ENCODE assay signal across 8 cellular contexts in genomic region chr21:23853796-23854379, GRCh38.
DNase-seq lines count a peak whose midpoint lies in the region; ATAC-seq and TF ChIP-seq lines count a peak whose summit lies in the region.

No MANE protein-coding gene starts in this region.

- TF ChIP-seq POLR2A in esophagus muscularis mucosa (IDR thresholded peaks at IDR 0.05; ENCODE audit: low read depth): no peak

- CTCF ChIA-PET in PC-9 (lab: Charles Lee): no interaction called here

- no peak for DNase-seq in heart right ventricle
- DNase-seq in right atrium auricular region (ENCODE audit: low spot score): no peak
- no peak for DNase-seq in PC-9
- no peak for DNase-seq in esophagus muscularis mucosa (ENCODE audit: extremely low spot score)
- DNase-seq in left colon: no peak
- no peak for DNase-seq in activated CD4-positive, CD25-positive, alpha-beta regulatory T cell treated with anti-CD3 and anti-CD28 coated beads, Interleukin-2, amount 50 U/mL, for 72 hours

- TF ChIP-seq CTCF in heart right ventricle (IDR thresholded peaks at IDR 0.05) (peak in 7 of 9 donors; percentile 24 to 60 (median 48)), right atrium auricular region (IDR thresholded peaks at IDR 0.05) (peak in 1 of 2 donors; percentile 62), PC-9 (conservative IDR thresholded peaks at IDR 0.05) (peak; percentile 39; the same call in 1 of the 2 replicates), esophagus muscularis mucosa (IDR thresholded peaks at IDR 0.05) (peak; percentile 20 to 52 (median 34))

- no peaks in the 10 kb centered on the region for H3K9me3 ChIP-seq in heart right ventricle
- no peaks in the 10 kb centered on the region for H3K9me3 ChIP-seq in right atrium auricular region
- H3K9me3 ChIP-seq in PC-9 (ENCODE audit: insufficient read depth, low read depth): no peaks in the 10 kb centered on the region
- H3K9me3 ChIP-seq in esophagus muscularis mucosa: no peaks in the 10 kb centered on the region

- H3K36me3 Mint-ChIP-seq in stimulated activated memory B cell treated with anti-CD40 and anti-IgM and Interleukin-4, amounts not matched to agents 10 μg/mL and 1 μg/mL and 100 μg/mL, for 72 hours: no peaks in the 10 kb centered on the region

- H4K20me1 ChIP-seq in PC-9 (ENCODE audit: insufficient read depth): no peaks in the 10 kb centered on the region

- TF ChIP-seq EP300 in esophagus muscularis mucosa (IDR thresholded peaks at IDR 0.05): no peak

- H3K27me3 ChIP-seq in heart right ventricle: peaks cover 0 to 17% (median 0%) of the 10 kb centered on the region in 7 donors
- no peaks in the 10 kb centered on the region for H3K27me3 ChIP-seq in right atrium auricular region
- no peaks in the 10 kb centered on the region for H3K27me3 ChIP-seq in PC-9 (ENCODE audit: insufficient read depth, low read depth)
- H3K27me3 ChIP-seq in esophagus muscularis mucosa: peaks cover 0 to 13% (median 0%) of the 10 kb centered on the region in 4 donors

- H3K4me3 ChIP-seq in heart right ventricle (no peak overlapping the region), right atrium auricular region (no peak overlapping the region), PC-9 (no peak overlapping the region), esophagus muscularis mucosa (no peak overlapping the region)

- ATAC-seq in heart right ventricle: no peak
- ATAC-seq in HG03342 (IDR thresholded peaks at IDR 0.05; ENCODE audit: unreplicated experiment): peak; percentile 65
- peak; percentile 79 for ATAC-seq in stimulated activated memory B cell treated with anti-CD40 and anti-IgM and Interleukin-4, amounts not matched to agents 10 μg/mL and 1 μg/mL and 100 μg/mL, for 72 hours
- no peak for ATAC-seq in left colon

- BruUV-seq in PC-9 (replicated peaks; lab: Mats Ljungman, UMichigan): no TSS peak

- WGBS in heart right ventricle, 2 donors: 12 to 16% methylated on average over 1 of the region's 1 CpG
- WGBS in esophagus muscularis mucosa: 23% methylated on average over 1 of the region's 1 CpG

- H3K4me3 Mint-ChIP-seq in stimulated activated memory B cell treated with anti-CD40 and anti-IgM and Interleukin-4, amounts not matched to agents 10 μg/mL and 1 μg/mL and 100 μg/mL, for 72 hours: no peak overlapping the region

- H3K36me3 ChIP-seq in heart right ventricle (no peaks in the 10 kb centered on the region), right atrium auricular region (no peaks in the 10 kb centered on the region), PC-9 (ENCODE audit: low read depth) (no peaks in the 10 kb centered on the region), esophagus muscularis mucosa (no peaks in the 10 kb centered on the region)

- intact Hi-C loops in heart right ventricle (cut with DNase I): loop anchor here in 3 of 10 donors (10.0 kb wide), 2 partner anchors 661 to 1181 kb away; no protein-coding TSS in a partner anchor
- intact Hi-C loops in PC-9 (cut with micrococcal nuclease; ENCODE audit: unreplicated experiment): loop anchor here (10.0 kb wide), 1 partner anchor 661 kb away; no protein-coding TSS in a partner anchor
- intact Hi-C loops in esophagus muscularis mucosa (cut with DNase I): no loop called here
- intact Hi-C loops in left colon (cut with DNase I, micrococcal nuclease): no loop called here

- H3K9me3 Mint-ChIP-seq in stimulated activated memory B cell treated with anti-CD40 and anti-IgM and Interleukin-4, amounts not matched to agents 10 μg/mL and 1 μg/mL and 100 μg/mL, for 72 hours: no peaks in the 10 kb centered on the region

- no peaks in the 10 kb centered on the region for H3K9me2 ChIP-seq in PC-9 (ENCODE audit: insufficient read depth)

- H3K4me1 Mint-ChIP-seq in stimulated activated memory B cell treated with anti-CD40 and anti-IgM and Interleukin-4, amounts not matched to agents 10 μg/mL and 1 μg/mL and 100 μg/mL, for 72 hours: peaks cover 7% of the 10 kb centered on the region

- H3K4me1 ChIP-seq in heart right ventricle (no peaks in the 10 kb centered on the region), right atrium auricular region (no peaks in the 10 kb centered on the region), PC-9 (replicated peaks; ENCODE audit: insufficient read depth) (no peaks in the 10 kb centered on the region), esophagus muscularis mucosa (no peaks in the 10 kb centered on the region)

- no peak overlapping the region for H3K4me2 ChIP-seq in PC-9

- H3F3A ChIP-seq in PC-9 (ENCODE audit: insufficient read depth, low read depth): no peaks in the 10 kb centered on the region

- no peak overlapping the region for H2AFZ ChIP-seq in PC-9

- H3K79me2 ChIP-seq in PC-9 (ENCODE audit: low read depth): no peaks in the 10 kb centered on the region

- H3K27me3 Mint-ChIP-seq in stimulated activated memory B cell treated with anti-CD40 and anti-IgM and Interleukin-4, amounts not matched to agents 10 μg/mL and 1 μg/mL and 100 μg/mL, for 72 hours: no peaks in the 10 kb centered on the region

- H3K27ac ChIP-seq in heart right ventricle (no peak overlapping the region), right atrium auricular region (no peak overlapping the region), PC-9 (no peak overlapping the region), esophagus muscularis mucosa (replicated peaks in 1 of 4) (no peak overlapping the region)

- POLR2A ChIA-PET in PC-9 (lab: Charles Lee; ENCODE audit: unreplicated experiment): no interaction called here

- no peak overlapping the region for H3K27ac Mint-ChIP-seq in stimulated activated memory B cell treated with anti-CD40 and anti-IgM and Interleukin-4, amounts not matched to agents 10 μg/mL and 1 μg/mL and 100 μg/mL, for 72 hours

Comparison
In these comparisons a context has a peak if more than half of its experiments do, and no peak if none do; other contexts are left out.
1. ATAC-seq: peak in HG03342 (single experiment) and stimulated activated memory B cell treated with anti-CD40 and anti-IgM and Interleukin-4, amounts not matched to agents 10 μg/mL and 1 μg/mL and 100 μg/mL, for 72 hours (single experiment); none in heart right ventricle (0 of 8) and left colon (single experiment).